ENCODE assay signal across 13 cellular contexts in genomic region chr6:5205035-5205469, GRCh38. TPM values are rescaled to one million over a fixed set of nuclear protein-coding genes. Genes with fewer than 3 reads are reported as not detected.
A peak's percentile ranks its signal among the peaks of the same experiment; 100 is the strongest.
DNase-seq lines count a peak whose midpoint lies in the region; ATAC-seq, FAIRE-seq and TF ChIP-seq lines count a peak whose summit lies in the region.
"Had no signal": no experiment of that assay in that cellular context is flagged by ENCODE, and none has a peak within 500 bp of the region (broad histone marks: within the 10 kb centered on the region; RNA-seq: fewer than 3 reads in every experiment).

No MANE protein-coding gene starts in this region.

- H3K4me1 ChIP-seq in spleen (peaks cover 8 to 42% (median 25%) of the 10 kb centered on the region in 6 donors), endodermal cell (ENCODE audit: control insufficient read depth, insufficient read depth, low read length) (peaks cover 6% of the 10 kb centered on the region)

- H3K4me1 Mint-ChIP-seq in chondrocyte (ENCODE audit: low read depth), result peaks cover 77% of the 10 kb centered on the region
- peaks cover 19% of the 10 kb centered on the region for H3K4me1 Mint-ChIP-seq in endodermal cell

- no peak for DNase-seq in D721Med (ENCODE audit: insufficient read length, low spot score)
- no peak for DNase-seq in chondrocyte (ENCODE audit: low spot score)
- no peak for DNase-seq in spleen
- DNase-seq in lower leg skin (ENCODE audit: low spot score in 2 of 2), result no peak
- DNase-seq in endodermal cell, result no peak
- DNase-seq: activated CD8-positive, alpha-beta memory T cell treated with anti-CD3 and anti-CD28 coated beads, Interleukin-2, amount 10 ng/mL, durations not matched to agents 7 days and 5 days; activated naive CD8-positive, alpha-beta T cell treated with anti-CD3 and anti-CD28 coated beads, Interleukin-2, amount 50 U/mL, for 24 hours; NCI-H345; stimulated activated CD4-positive, alpha-beta T cell treated with anti-CD3 and anti-CD28 coated beads, Interleukin-2, amount 100 ng/mL, for 48 hours; T1000 had no signal

- peak overlapping the region; percentile 82 for H3K27ac Mint-ChIP-seq in chondrocyte (ENCODE audit: unreplicated experiment)
- no peak overlapping the region for H3K27ac Mint-ChIP-seq in endodermal cell
- H3K27ac Mint-ChIP-seq: activated CD8-positive, alpha-beta memory T cell treated with anti-CD3 and anti-CD28 coated beads, Interleukin-2, amount 10 ng/mL, durations not matched to agents 7 days and 5 days; activated naive CD8-positive, alpha-beta T cell treated with anti-CD3 and anti-CD28 coated beads, Interleukin-2, amount 50 U/mL, for 24 hours had no signal

- H3K36me3 Mint-ChIP-seq in chondrocyte (ENCODE audit: low read depth), result no peaks in the 10 kb centered on the region
- no peaks in the 10 kb centered on the region for H3K36me3 Mint-ChIP-seq in endodermal cell (ENCODE audit: low read depth)
- H3K36me3 Mint-ChIP-seq: activated CD8-positive, alpha-beta memory T cell treated with anti-CD3 and anti-CD28 coated beads, Interleukin-2, amount 10 ng/mL, durations not matched to agents 7 days and 5 days had no signal

- 66 to 84% (median 77%) methylated on average over 5 of the region's 5 CpGs for WGBS in spleen, 5 donors
- WGBS in lower leg skin, 2 donors, result 52 to 70% methylated on average over 5 of the region's 5 CpGs
- WGBS in endodermal cell (ENCODE audit: insufficient coverage in 1 of 2, insufficient read length in 1 of 2), 2 experiments, result 78 to 91% methylated on average over 5 of the region's 5 CpGs

- TF ChIP-seq POLR2A in spleen (IDR thresholded peaks at IDR 0.05), result no peak
- no peak for TF ChIP-seq POLR2A in lower leg skin (IDR thresholded peaks at IDR 0.05)

- H3K27me3 ChIP-seq in layer of hippocampus (ENCODE audit: control insufficient read depth, insufficient read depth, low read length) (no peaks in the 10 kb centered on the region), spleen (replicated peaks in 1 of 7) (no peaks in the 10 kb centered on the region), endodermal cell (ENCODE audit: control insufficient read depth, insufficient read depth, low read length, poor library complexity, severe bottlenecking) (no peaks in the 10 kb centered on the region)

- H3K9me3 ChIP-seq in spleen (no peaks in the 10 kb centered on the region), endodermal cell (ENCODE audit: control insufficient read depth, low read length) (no peaks in the 10 kb centered on the region)

- intact Hi-C loops in spleen (cut with DNase I; ENCODE audit: low total_unique reads) (no loop called here), lower leg skin (cut with DNase I; ENCODE audit: low total_unique reads) (no loop called here)

- H3K4me3 ChIP-seq in spleen, result no peak overlapping the region
- H3K4me3 ChIP-seq in lower leg skin (ENCODE audit: low read depth, poor library complexity, severe bottlenecking), result no peak overlapping the region
- no peak overlapping the region for H3K4me3 ChIP-seq in endodermal cell (ENCODE audit: low read length)

- ATAC-seq in GM19351 (IDR thresholded peaks at IDR 0.05; ENCODE audit: unreplicated experiment), result no peak
- no peak for ATAC-seq in HG02642 (IDR thresholded peaks at IDR 0.05; ENCODE audit: poor library complexity, unreplicated experiment)
- ATAC-seq: activated CD8-positive, alpha-beta memory T cell treated with anti-CD3 and anti-CD28 coated beads, Interleukin-2, amount 10 ng/mL, durations not matched to agents 7 days and 5 days; activated naive CD8-positive, alpha-beta T cell treated with anti-CD3 and anti-CD28 coated beads, Interleukin-2, amount 50 U/mL, for 24 hours had no signal

- no peak overlapping the region for H3K9ac ChIP-seq in endodermal cell (ENCODE audit: extremely low read depth, low read length, poor library complexity, severe bottlenecking)

- TF ChIP-seq CTCF in D721Med (IDR thresholded peaks at IDR 0.05; ENCODE audit: insufficient read depth, missing control alignments) (no peak), chondrocyte (IDR thresholded peaks at IDR 0.05) (no peak), spleen (IDR thresholded peaks at IDR 0.05 in 8 of 11, conservative IDR thresholded peaks at IDR 0.05 in 3 of 11) (no peak), lower leg skin (IDR thresholded peaks at IDR 0.05) (no peak), endodermal cell (conservative IDR thresholded peaks at IDR 0.05) (no peak)

- H3K4me3 Mint-ChIP-seq in chondrocyte (ENCODE audit: unreplicated experiment) (no peak overlapping the region), endodermal cell (no peak overlapping the region)
- H3K4me3 Mint-ChIP-seq: activated CD8-positive, alpha-beta memory T cell treated with anti-CD3 and anti-CD28 coated beads, Interleukin-2, amount 10 ng/mL, durations not matched to agents 7 days and 5 days; activated naive CD8-positive, alpha-beta T cell treated with anti-CD3 and anti-CD28 coated beads, Interleukin-2, amount 50 U/mL, for 24 hours had no signal

- peak; percentile 38 for FAIRE-seq in D721Med (lab: Jason Lieb, UNC)

- peaks cover 0 to 9% (median 0%) of the 10 kb centered on the region in 6 donors for H3K36me3 ChIP-seq in spleen
- no peaks in the 10 kb centered on the region for H3K36me3 ChIP-seq in endodermal cell (ENCODE audit: control insufficient read depth, insufficient read depth, low read length)

- H3K9me3 Mint-ChIP-seq in chondrocyte (ENCODE audit: low read depth) (no peaks in the 10 kb centered on the region), endodermal cell (no peaks in the 10 kb centered on the region)
- H3K9me3 Mint-ChIP-seq: activated naive CD8-positive, alpha-beta T cell treated with anti-CD3 and anti-CD28 coated beads, Interleukin-2, amount 50 U/mL, for 24 hours had no signal

- H3K27ac ChIP-seq in layer of hippocampus (ENCODE audit: low read depth, low read length), result peak overlapping the region; percentile 94
- peak overlapping the region in 7 of 8 donors; percentile 13 to 67 (median 52) for H3K27ac ChIP-seq in spleen
- no peak overlapping the region for H3K27ac ChIP-seq in endodermal cell (ENCODE audit: low read depth, low read length)

- no peaks in the 10 kb centered on the region for H3K27me3 Mint-ChIP-seq in chondrocyte (ENCODE audit: low read depth)
- no peaks in the 10 kb centered on the region for H3K27me3 Mint-ChIP-seq in endodermal cell (ENCODE audit: insufficient read depth)
- H3K27me3 Mint-ChIP-seq: activated CD8-positive, alpha-beta memory T cell treated with anti-CD3 and anti-CD28 coated beads, Interleukin-2, amount 10 ng/mL, durations not matched to agents 7 days and 5 days; activated naive CD8-positive, alpha-beta T cell treated with anti-CD3 and anti-CD28 coated beads, Interleukin-2, amount 50 U/mL, for 24 hours had no signal

RNA-seq across cellular contexts. Expression of gene LYRM4, which starts 55.7 kb away (rescaled TPM):
- total RNA-seq in chondrocyte (18.0 to 23.9 TPM (median 23.3 TPM) in 3 replicates), spleen (10 to 100 TPM; 32.1 to 40.3 (median 36.5) TPM), lower leg skin (10 to 100 TPM; 14.4 to 20.8 (median 20.4) TPM), endodermal cell (10 to 100 TPM; 32.1 to 44.3 TPM)
- 10 to 100 TPM; 46.1 to 58.1 (median 58.1) TPM for polyA plus RNA-seq in spleen
- 48.1 TPM for polyA plus RNA-seq in endodermal cell (2013, experiment 1 of 2)
- 41.4 TPM for polyA plus RNA-seq in endodermal cell (2013, experiment 2 of 2)

RNA-seq across cellular contexts. Expression of gene FARS2, which starts 56.3 kb away (rescaled TPM):
- total RNA-seq in chondrocyte (10.7 to 18.1 TPM (median 11.8 TPM) in 3 replicates), spleen (10 to 100 TPM; 16.7 to 27.4 (median 22.6) TPM), lower leg skin (10 to 100 TPM in 2 of 4 donors, 1 to 10 TPM in 2; 7.0 to 14.7 (median 11.1) TPM), endodermal cell (10 to 100 TPM; 16.2 to 18.3 TPM)
- polyA plus RNA-seq in spleen, result 10 to 100 TPM in 2 of 3 donors, 1 to 10 TPM in 1; 9.0 to 13.3 (median 11.2) TPM
- polyA plus RNA-seq in endodermal cell (2013, experiment 1 of 2), result 10.0 TPM
- 8.9 TPM for polyA plus RNA-seq in endodermal cell (2013, experiment 2 of 2)
